22 cellular contexts compared by ENCODE assay signal in genomic region chr9:128705051-128705965, GRCh38. TPM values are rescaled to one million over a fixed set of nuclear protein-coding genes. Genes with fewer than 3 reads are reported as not detected.
DNase-seq lines count a peak whose midpoint lies in the region; ATAC-seq and TF ChIP-seq lines count a peak whose summit lies in the region.
"Had no signal": no experiment of that assay in that cellular context is flagged by ENCODE, and none has a peak within 500 bp of the region (broad histone marks: within the 10 kb centered on the region; RNA-seq: fewer than 3 reads in every experiment).

No MANE protein-coding gene starts in this region.

- POLR2A ChIA-PET in RWPE1 (lab: Yijun Ruan, JAX; ENCODE audit: low non-redundant PET): interaction anchor here (0.6 kb wide), 2 partner anchors 19 to 172 kb away, joined by 3 to 4 read pairs; partner anchors contain the start of gene ZDHHC12

- H3K36me3 ChIP-seq in psoas muscle (ENCODE audit: insufficient read depth in 1 of 2, low read depth in 1 of 2): no peaks in the 10 kb centered on the region

- 75 to 78% (median 76%) methylated on average over 36 of the region's 36 CpGs for WGBS in psoas muscle, 3 donors

- ATAC-seq in left ventricle myocardium superior (no peak), psoas muscle (no peak), HG02970 (IDR thresholded peaks at IDR 0.05; ENCODE audit: low FRiP score, unreplicated experiment) (no peak)
- ATAC-seq: activated naive CD8-positive, alpha-beta T cell treated with anti-CD3 and anti-CD28 coated beads, Interleukin-2, amount 50 U/mL, for 24 hours; body of pancreas had no signal

- intact Hi-C loops in left ventricle myocardium superior (cut with micrococcal nuclease): no loop called here
- intact Hi-C loops in psoas muscle (cut with DNase I): no loop called here

- in situ Hi-C loops in GM13976 (cut with MboI; ENCODE audit: low sequenced_read_pairs, unreplicated experiment): no loop called here

- TF ChIP-seq CTCF in GM13976 (IDR thresholded peaks at IDR 0.05; ENCODE audit: borderline replicate concordance, control extremely low read depth, extremely low read depth, insufficient read depth, missing control alignments) (no peak), RWPE1 (conservative IDR thresholded peaks at IDR 0.05; ENCODE audit: low read depth) (no peak), psoas muscle (IDR thresholded peaks at IDR 0.05) (no peak), foreskin fibroblast (IDR thresholded peaks at IDR 0.05; ENCODE audit: low read depth, low read length) (no peak)

- H3K27ac ChIP-seq in RWPE1 (peak overlapping the region; percentile 81), psoas muscle (peak overlapping the region; percentile 65)

- H3K27me3 ChIP-seq in psoas muscle (ENCODE audit: insufficient read depth in 3 of 3, low read length in 2 of 3): no peaks in the 10 kb centered on the region
- H3K27me3 ChIP-seq: body of pancreas had no signal

- CTCF ChIA-PET in RWPE1 (lab: Yijun Ruan, JAX): interaction anchor here (0.6 kb wide), 4 partner anchors 12 to 771 kb away, joined by 3 to 6 read pairs (median 5); no protein-coding TSS in a partner anchor

- DNase-seq in GM13976 (ENCODE audit: low spot score) (peak; percentile 16), RWPE1 (ENCODE audit: low spot score) (no peak), left ventricle myocardium superior (peak; percentile 17), psoas muscle (peak; percentile 12 to 48), foreskin fibroblast (no peak), NCI-H1694 (lab: John Stamatoyannopoulos, UW) (no peak), mucosa of gallbladder (ENCODE audit: low spot score) (no peak)
- DNase-seq: activated B cell treated with CpG ODN at 0.5 μM for 24 hours; activated naive CD8-positive, alpha-beta T cell treated with anti-CD3 and anti-CD28 coated beads, Interleukin-2, amount 50 U/mL, for 24 hours; C1 segment of cervical spinal cord; effector CD8-positive, alpha-beta T cell; erythroblast; NCI-H1436; NCI-H2107; NCI-H446 treated with DMSO at 0.1 percent for 48 hours; OCI-M1; SIG-M5; stimulated activated CD4-positive, alpha-beta T cell treated with anti-CD3 and anti-CD28 coated beads, Interleukin-12 subunit alpha, Interleukin-12 subunit beta, amount 100 ng/mL, for 4 hours; stimulated activated CD4-positive, alpha-beta T cell treated with anti-CD3 and anti-CD28 coated beads, Interleukin-4, amount 100 ng/mL, for 24 hours; SW 1271 had no signal

- H3K9me3 ChIP-seq in psoas muscle: no peaks in the 10 kb centered on the region
- H3K9me3 ChIP-seq: body of pancreas had no signal

- H3K4me3 ChIP-seq in psoas muscle (no peak overlapping the region), foreskin fibroblast (ENCODE audit: low read depth in 1 of 2, low read length in 2 of 2) (no peak overlapping the region)
- H3K4me3 ChIP-seq: body of pancreas had no signal

- H3K4me1 ChIP-seq in psoas muscle: no peaks in the 10 kb centered on the region

RNA-seq across cellular contexts. Expression of gene PKN3, which starts 3.0 kb away (rescaled TPM):
- 5.9 TPM for total RNA-seq in left ventricle myocardium superior
- 1 to 10 TPM; 2.6 to 5.0 (median 3.4) TPM for total RNA-seq in psoas muscle
- polyA plus RNA-seq in psoas muscle: 1 to 10 TPM; 2.9 to 4.4 (median 3.1) TPM
- 9.4 TPM for total RNA-seq in mucosa of gallbladder

RNA-seq across cellular contexts. Expression of gene SET, which starts 16.3 kb away (rescaled TPM):
- total RNA-seq in left ventricle myocardium superior (201 TPM), psoas muscle (100 to 1,000 TPM; 171 to 283 (median 203) TPM), mucosa of gallbladder (198 TPM)
- polyA plus RNA-seq in psoas muscle: 100 to 1,000 TPM; 141 to 244 (median 230) TPM

RNA-seq across cellular contexts. Expression of gene ZDHHC12, which starts 18.6 kb away (rescaled TPM):
- 5.7 TPM for total RNA-seq in left ventricle myocardium superior
- total RNA-seq in psoas muscle: 1 to 10 TPM; 4.5 to 7.2 (median 5.0) TPM
- 10 to 100 TPM in 2 of 3 donors, 1 to 10 TPM in 1; 9.7 to 18.5 (median 12.4) TPM for polyA plus RNA-seq in psoas muscle
- total RNA-seq in mucosa of gallbladder: 66.2 TPM

RNA-seq across cellular contexts. Expression of gene DYNC2I2, which starts 48.7 kb away (rescaled TPM):
- total RNA-seq in left ventricle myocardium superior (36.8 TPM), psoas muscle (10 to 100 TPM in 2 of 4 donors, 1 to 10 TPM in 2; 6.3 to 10.3 (median 8.6) TPM), mucosa of gallbladder (56.7 TPM)
- polyA plus RNA-seq in psoas muscle: 10 to 100 TPM; 19.0 to 29.1 (median 25.0) TPM

Comparison
In these comparisons a context has a peak if more than half of its experiments do, and no peak if none do; other contexts are left out.
1. DNase-seq: peak in GM13976 (single experiment), left ventricle myocardium superior (single experiment) and psoas muscle (2 of 2); none in RWPE1 (single experiment), foreskin fibroblast (0 of 2), NCI-H1694 (single experiment) and mucosa of gallbladder (single experiment).